ENCODE assay signal across 8 cellular contexts in the genomic region with DNA sequence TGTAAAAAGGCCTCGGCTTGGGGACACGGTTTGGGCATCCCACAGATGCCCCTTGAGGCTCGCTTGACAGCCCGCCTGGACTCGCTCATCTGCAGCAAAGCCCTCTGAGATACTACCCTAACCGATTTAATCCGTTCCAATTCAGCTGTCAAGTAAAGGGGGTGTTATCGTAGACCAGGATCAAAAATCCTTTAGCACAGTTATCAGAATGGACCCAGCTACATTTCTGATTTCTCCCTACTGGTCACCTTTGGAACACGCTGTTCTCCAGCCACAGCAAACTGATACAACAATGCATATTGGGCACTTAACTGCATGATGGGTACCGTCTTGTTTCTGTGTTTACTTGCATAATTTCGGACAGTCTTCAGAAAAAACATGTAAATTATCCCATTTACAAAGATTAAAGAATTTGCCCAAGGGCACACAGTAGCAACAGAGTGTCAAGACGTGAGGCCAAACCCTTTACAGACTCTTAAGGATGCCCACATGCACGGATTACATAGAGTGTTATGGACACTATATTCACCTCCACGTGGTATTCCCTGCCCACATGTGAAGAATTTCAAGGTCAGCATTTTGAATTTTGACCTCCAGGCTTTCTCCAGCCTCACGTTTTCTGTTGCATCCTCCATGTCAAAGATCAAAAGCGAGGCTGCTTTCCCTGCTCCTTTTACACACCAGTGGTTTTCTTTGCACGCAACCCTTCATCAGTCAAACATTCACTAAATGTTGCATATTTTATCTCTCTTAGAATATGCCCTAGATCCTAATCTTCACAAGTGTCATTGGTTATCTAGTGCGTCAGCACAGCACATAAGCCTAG. TPM values are rescaled to one million over a fixed set of nuclear protein-coding genes. Genes with fewer than 3 reads are reported as not detected.
A peak's percentile ranks its signal among the peaks of the same experiment; 100 is the strongest.
DNase-seq lines count a peak whose midpoint lies in the region; ATAC-seq and TF ChIP-seq lines count a peak whose summit lies in the region.

No MANE protein-coding gene starts in this region.

- peak overlapping the region in 10 of 12 donors; percentile 14 to 100 (median 99) for H3K27ac ChIP-seq in heart left ventricle
- peak overlapping the region; percentile 99 to 100 for H3K27ac ChIP-seq in lung (ENCODE audit: low read depth in 1 of 2, low read length in 1 of 2)
- H3K27ac ChIP-seq in upper lobe of left lung, result peak overlapping the region; percentile 96 to 100 (median 99)

- TF ChIP-seq POLR2A in heart left ventricle (IDR thresholded peaks at IDR 0.05) (no peak), upper lobe of left lung (IDR thresholded peaks at IDR 0.05) (no peak)

- H3K4me3 ChIP-seq in heart left ventricle (peak overlapping the region in 10 of 12 donors; percentile 76 to 95 (median 88)), lung (no peak overlapping the region), upper lobe of left lung (peak overlapping the region in 3 of 4 donors; percentile 64 to 85 (median 85))

- TF ChIP-seq EP300 in upper lobe of left lung (IDR thresholded peaks at IDR 0.05), result no peak

- TF ChIP-seq CTCF in heart left ventricle (IDR thresholded peaks at IDR 0.05) (peak in 1 of 12 donors; percentile 20), lung (IDR thresholded peaks at IDR 0.05; ENCODE audit: control extremely low read depth, extremely low read depth) (no peak), upper lobe of left lung (IDR thresholded peaks at IDR 0.05) (peak in 3 of 6 experiments; percentile 28 to 34 (median 31))

- in situ Hi-C loops in G401 (cut with HindIII; ENCODE audit: low sequenced_read_pairs), result loop anchor here (25.0 kb wide), 1 partner anchor 107 kb away; no protein-coding TSS in a partner anchor

- H3K4me1 ChIP-seq in heart left ventricle (peaks cover 0 to 32% (median 20%) of the 10 kb centered on the region in 12 donors), lung (ENCODE audit: control insufficient read depth in 2 of 2, insufficient read depth in 2 of 2, low read length in 2 of 2) (peaks cover 0 to 9% of the 10 kb centered on the region in 2 donors), upper lobe of left lung (peaks cover 4 to 40% (median 23%) of the 10 kb centered on the region in 4 donors)

- intact Hi-C loops in heart left ventricle (cut with DNase I), result loop anchor here in 5 of 10 donors (2.0 to 10.0 kb wide), 3 partner anchors 169 to 305 kb away; a partner anchor contains a TSS
- intact Hi-C loops in Right ventricle myocardium inferior (cut with DNase I), result loop anchor here (10.0 kb wide), 2 partner anchors 169 to 349 kb away; a partner anchor contains a TSS

- H3K9me3 ChIP-seq in heart left ventricle (no peaks in the 10 kb centered on the region), lung (ENCODE audit: control insufficient read depth in 2 of 2, insufficient read depth in 1 of 2, low read length in 1 of 2) (peaks cover 0 to 1% of the 10 kb centered on the region in 2 donors), upper lobe of left lung (no peaks in the 10 kb centered on the region)

- WGBS in heart left ventricle, 4 donors, result 78 to 85% (median 81%) methylated on average over 18 of the region's 18 CpGs
- 66 to 80% methylated on average over 18 of the region's 18 CpGs for WGBS in lung, 2 donors
- WGBS in upper lobe of left lung, 2 donors, result 65 to 74% methylated on average over 18 of the region's 18 CpGs

- no peaks in the 10 kb centered on the region for H3K27me3 ChIP-seq in heart left ventricle
- H3K27me3 ChIP-seq in lung (ENCODE audit: control insufficient read depth, insufficient read depth), result no peaks in the 10 kb centered on the region
- no peaks in the 10 kb centered on the region for H3K27me3 ChIP-seq in upper lobe of left lung

- no peak for DNase-seq in heart left ventricle
- no peak for DNase-seq in Right ventricle myocardium inferior (ENCODE audit: missing footprints)
- peak; percentile 32 for DNase-seq in astrocyte of the hippocampus (ENCODE audit: low read depth, low spot score)
- DNase-seq in lung (ENCODE audit: low spot score), result no peak
- DNase-seq in upper lobe of left lung, result peak in 1 of 2 donors; percentile 11
- DNase-seq in G401 (ENCODE audit: low spot score), result no peak
- DNase-seq in amygdala (lab: John Stamatoyannopoulos, UW), result no peak

- H3K36me3 ChIP-seq in heart left ventricle, result peaks cover 0 to 15% (median 3%) of the 10 kb centered on the region in 9 donors
- H3K36me3 ChIP-seq in lung (ENCODE audit: control insufficient read depth in 2 of 2, insufficient read depth in 2 of 2, low read length in 2 of 2), result no peaks in the 10 kb centered on the region
- peaks cover 0 to 2% (median 0%) of the 10 kb centered on the region in 4 donors for H3K36me3 ChIP-seq in upper lobe of left lung

- ATAC-seq in heart left ventricle (no peak), Right ventricle myocardium inferior (no peak), lung (ENCODE audit: insufficient read depth, low FRiP score) (no peak), upper lobe of left lung (ENCODE audit: low FRiP score in 2 of 2) (no peak), GM19351 (IDR thresholded peaks at IDR 0.05; ENCODE audit: unreplicated experiment) (no peak)

RNA-seq across cellular contexts. Expression of a gene that starts 3.2 kb away (rescaled TPM):
- total RNA-seq in heart left ventricle, result 10 to 100 TPM; 11.4 to 66.7 (median 24.5) TPM
- 10 to 100 TPM in 1 of 2 donors, 1 to 10 TPM in 1; 4.8 to 20.3 TPM for polyA plus RNA-seq in heart left ventricle
- total RNA-seq in Right ventricle myocardium inferior, result 25.0 TPM
- total RNA-seq in lung, result 100 to 1,000 TPM; 168 to 187 TPM
- polyA plus RNA-seq in lung, result 100 to 1,000 TPM in 1 of 2 donors, 10 to 100 TPM in 1; 37.8 to 141 TPM
- total RNA-seq in upper lobe of left lung, result 100 to 1,000 TPM in 2 of 6 donors, 10 to 100 TPM in 4; 18.4 to 236 (median 86.0) TPM
- total RNA-seq in G401 (2014; rRNA removed; shearing (Covaris generic)), result 233 and 289 TPM in 2 replicates
